23 cellular contexts compared by ENCODE assay signal in genomic region chr2:228527481-228527880, GRCh38.
"Had no signal": no experiment of that assay in that cellular context is flagged by ENCODE, and none has a peak within 500 bp of the region (broad histone marks: within the 10 kb centered on the region; RNA-seq: fewer than 3 reads in every experiment).

No MANE protein-coding gene starts in this region.

- H3K4me1 ChIP-seq: left ventricle myocardium inferior, prostate gland, right atrium auricular region, vagina had no signal

- H3K4me3 ChIP-seq: cardiac muscle cell, hepatocyte, left ventricle myocardium inferior, prostate gland, right atrium auricular region, thoracic aorta, vagina had no signal

- DNase-seq: activated CD4-positive, alpha-beta memory T cell treated with anti-CD3 and anti-CD28 coated beads for 36 hours; activated CD4-positive, alpha-beta T cell treated with anti-CD3 and anti-CD28 coated beads for 4 hours; activated CD4-positive, CD25-positive, alpha-beta regulatory T cell; activated naive CD4-positive, alpha-beta T cell treated with Interleukin-2 at 50 U/mL for 16 hours; activated naive CD8-positive, alpha-beta T cell treated with anti-CD3 and anti-CD28 coated beads for 36 hours; activated T-cell treated with anti-CD3 and anti-CD28 coated beads, Interleukin-2, amount 50 U/mL, for 48 hours; amniotic stem cell; effector CD4-positive, alpha-beta T cell; foreskin melanocyte; immature natural killer cell; kidney glomerular epithelial cell; left ventricle myocardium inferior; mammary epithelial cell; natural killer cell; stimulated activated CD4-positive, alpha-beta T cell treated with anti-CD3 and anti-CD28 coated beads, Interleukin-4, amount 100 ng/mL, for 24 hours; stimulated activated naive CD4-positive, alpha-beta T cell treated with Interleukin-2 at 50 U/mL for 16 hours; T-helper 9 cell had no signal

- H3K27me3 ChIP-seq: cardiac muscle cell, hepatocyte, right atrium auricular region, vagina had no signal

- H3K9me3 ChIP-seq: prostate gland, thoracic aorta, vagina had no signal

- ATAC-seq: natural killer cell had no signal

- H3K36me3 ChIP-seq: cardiac muscle cell, left ventricle myocardium inferior, prostate gland, right atrium auricular region, thoracic aorta, vagina had no signal

- H3K27ac ChIP-seq: cardiac muscle cell, hepatocyte, left ventricle myocardium inferior, prostate gland, right atrium auricular region, thoracic aorta, vagina had no signal
